ENCODE assay signal across 9 cellular contexts in the genomic region with DNA sequence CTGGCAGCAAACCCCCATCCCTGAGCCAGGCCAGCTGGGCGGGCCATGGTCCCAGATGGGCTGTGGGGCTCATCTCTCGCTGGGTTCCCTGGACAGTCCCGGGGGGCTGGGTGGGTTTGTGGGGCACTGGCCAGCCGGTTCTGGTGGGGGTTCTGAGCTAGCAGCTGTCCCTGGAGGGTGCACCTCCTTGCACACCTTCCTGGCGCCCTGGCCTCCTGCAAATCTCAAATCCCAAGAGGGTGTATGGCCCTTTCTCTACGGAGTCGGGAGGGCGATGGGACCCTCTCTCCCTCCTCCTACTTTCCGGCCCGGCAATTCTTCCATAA. TPM values are rescaled to one million over a fixed set of nuclear protein-coding genes. Genes with fewer than 3 reads are reported as not detected.
DNase-seq lines count a peak whose midpoint lies in the region; ATAC-seq and TF ChIP-seq lines count a peak whose summit lies in the region.
"Had no signal": no experiment of that assay in that cellular context is flagged by ENCODE, and none has a peak within 500 bp of the region (broad histone marks: within the 10 kb centered on the region; RNA-seq: fewer than 3 reads in every experiment).

No MANE protein-coding gene starts in this region.

- H3K36me3 ChIP-seq in CD4-positive, CD25-positive, alpha-beta regulatory T cell (ENCODE audit: control insufficient read depth, insufficient read depth, low read length) = no peaks in the 10 kb centered on the region
- 0 out of 2 replicates have a peak, but pooled peaks cover 5% of the 10 kb centered on the region for H3K36me3 ChIP-seq in PC-9 (ENCODE audit: low read depth)
- peaks cover 2% of the 10 kb centered on the region for H3K36me3 ChIP-seq in fibroblast of lung (ENCODE audit: control insufficient read depth, insufficient read depth, low read length)
- no peaks in the 10 kb centered on the region for H3K36me3 ChIP-seq in osteoblast (ENCODE audit: insufficient read depth, low read length)

- H2AFZ ChIP-seq in PC-9 (no peak overlapping the region), fibroblast of lung (ENCODE audit: low read length) (no peak overlapping the region), osteoblast (ENCODE audit: low read length) (no peak overlapping the region)

- no TSS peak for BruUV-seq in PC-9 (replicated peaks; lab: Mats Ljungman, UMichigan)

- H3K4me3 Mint-ChIP-seq in CD4-positive, CD25-positive, alpha-beta regulatory T cell = peak overlapping the region in 3 of 4 donors; percentile 15 to 69 (median 16)

- no peaks in the 10 kb centered on the region for H3K36me3 Mint-ChIP-seq in CD4-positive, CD25-positive, alpha-beta regulatory T cell

- H3K79me2 ChIP-seq in PC-9 (ENCODE audit: low read depth) (peaks cover 39% of the 10 kb centered on the region), fibroblast of lung (ENCODE audit: control insufficient read depth, insufficient read depth, low read length) (peaks cover 5% of the 10 kb centered on the region), osteoblast (ENCODE audit: insufficient read depth, low read length) (no peaks in the 10 kb centered on the region)

- peak overlapping the region; percentile 99 for H3K4me2 ChIP-seq in PC-9
- H3K4me2 ChIP-seq in fibroblast of lung (ENCODE audit: extremely low read depth, insufficient read depth, low read length) = peak overlapping the region; percentile 64
- peak overlapping the region; percentile 75 for H3K4me2 ChIP-seq in osteoblast (ENCODE audit: insufficient read depth, low read length)

- POLR2A ChIA-PET in PC-9 (lab: Charles Lee; ENCODE audit: unreplicated experiment) = interaction anchor here (0.7 to 2.1 kb wide), 3 partner anchors 10 to 18 kb away, joined by 6 to 10 read pairs (median 9); no protein-coding TSS in a partner anchor

- H3K27ac ChIP-seq in CD4-positive, CD25-positive, alpha-beta regulatory T cell (ENCODE audit: insufficient read depth, low read length, poor library complexity, severe bottlenecking) = peak overlapping the region; percentile 5
- H3K27ac ChIP-seq in PC-9 (no peak overlapping the region), fibroblast of lung (ENCODE audit: insufficient read depth, low read length) (no peak overlapping the region), osteoblast (ENCODE audit: low read depth, low read length) (no peak overlapping the region)

- H3K4me1 ChIP-seq in CD4-positive, CD25-positive, alpha-beta regulatory T cell (ENCODE audit: control insufficient read depth, insufficient read depth, low read length, poor library complexity, severe bottlenecking) = peaks cover 25% of the 10 kb centered on the region
- H3K4me1 ChIP-seq in PC-9 (replicated peaks; ENCODE audit: insufficient read depth) = peaks cover 53% of the 10 kb centered on the region
- peaks cover 36% of the 10 kb centered on the region for H3K4me1 ChIP-seq in fibroblast of lung (ENCODE audit: control insufficient read depth, extremely low read depth, insufficient read depth, low read length)
- H3K4me1 ChIP-seq in osteoblast (ENCODE audit: insufficient read depth, low read length) = peaks cover 33% of the 10 kb centered on the region

- no peak overlapping the region for H3K4me3 ChIP-seq in CD4-positive, CD25-positive, alpha-beta regulatory T cell (ENCODE audit: low read depth, low read length)
- H3K4me3 ChIP-seq in PC-9 (peak overlapping the region; percentile 58), fibroblast of lung (replicated peaks in 1 of 4; ENCODE audit: control extremely low read depth in 1 of 4, insufficient read depth in 1 of 4, low read depth in 3 of 4, low read length in 4 of 4) (peak overlapping the region in 1 of 4 experiments; percentile 50), osteoblast (ENCODE audit: insufficient read depth, low read length) (peak overlapping the region; percentile 51)

- H3K9me2 ChIP-seq in PC-9 (ENCODE audit: insufficient read depth) = no peaks in the 10 kb centered on the region

- no peaks in the 10 kb centered on the region for H3K9me3 ChIP-seq in CD4-positive, CD25-positive, alpha-beta regulatory T cell (ENCODE audit: control insufficient read depth in 2 of 2, low read length in 2 of 2)
- H3K9me3 ChIP-seq in PC-9 (ENCODE audit: insufficient read depth, low read depth) = no peaks in the 10 kb centered on the region
- no peaks in the 10 kb centered on the region for H3K9me3 ChIP-seq in fibroblast of lung (ENCODE audit: control insufficient read depth, insufficient read depth, low read depth, low read length)
- H3K9me3 ChIP-seq in osteoblast (ENCODE audit: low read depth, low read length) = no peaks in the 10 kb centered on the region

- intact Hi-C loops in PC-9 (cut with micrococcal nuclease; ENCODE audit: unreplicated experiment) = loop anchor here (5.0 kb wide), 1 partner anchor 424 kb away; no protein-coding TSS in a partner anchor

- TF ChIP-seq CTCF in PC-9 (conservative IDR thresholded peaks at IDR 0.05) = no peak
- TF ChIP-seq CTCF in fibroblast of lung (conservative IDR thresholded peaks at IDR 0.05 in 1 of 2, IDR thresholded peaks at IDR 0.05 in 1 of 2; ENCODE audit: low read depth in 1 of 2, low read length in 2 of 2) = no peak
- no peak for TF ChIP-seq CTCF in osteoblast (IDR thresholded peaks at IDR 0.05; ENCODE audit: extremely low read depth, low read depth, low read length)

- no peaks in the 10 kb centered on the region for H3K9me3 Mint-ChIP-seq in CD4-positive, CD25-positive, alpha-beta regulatory T cell

- H3K9ac ChIP-seq in fibroblast of lung (ENCODE audit: insufficient read depth, low read length) = no peak overlapping the region

- H3F3A ChIP-seq in PC-9 (ENCODE audit: insufficient read depth, low read depth) = peaks cover 42% of the 10 kb centered on the region

- CTCF ChIA-PET in PC-9 (lab: Charles Lee) = interaction anchor here (0.6 to 1.0 kb wide), 4 partner anchors 14 to 423 kb away, joined by 4 to 11 read pairs (median 5); partner anchors contain the start of gene RPS21

- DNase-seq in CD4-positive, CD25-positive, alpha-beta regulatory T cell = no peak
- DNase-seq in PC-9 (no peak), fibroblast of lung (ENCODE audit: low read depth in 2 of 2) (no peak), osteoblast (ENCODE audit: insufficient read length, low spot score, missing footprints) (no peak), NCI-H345 treated with DMSO at 0.1 percent for 48 hours (lab: John Stamatoyannopoulos, UW; ENCODE audit: unreplicated experiment) (no peak), GM19238 (ENCODE audit: insufficient read length, low spot score) (no peak), T-helper 1 cell (no peak), NCI-H187 (lab: John Stamatoyannopoulos, UW) (no peak)
- DNase-seq: DND-41 had no signal

- ATAC-seq in CD4-positive, CD25-positive, alpha-beta regulatory T cell (ENCODE audit: low read depth in 2 of 2) = no peak

- H3K4me1 Mint-ChIP-seq in CD4-positive, CD25-positive, alpha-beta regulatory T cell = peaks cover 0 to 7% (median 0%) of the 10 kb centered on the region in 4 donors

- peaks cover 35% of the 10 kb centered on the region for H3K27me3 Mint-ChIP-seq in CD4-positive, CD25-positive, alpha-beta regulatory T cell

- peaks cover 11% of the 10 kb centered on the region; the same call in 1 of the 2 replicates for H4K20me1 ChIP-seq in PC-9 (ENCODE audit: insufficient read depth)
- H4K20me1 ChIP-seq in fibroblast of lung (ENCODE audit: control insufficient read depth, extremely low read depth, insufficient read depth, low read length) = no peaks in the 10 kb centered on the region
- peaks cover 2% of the 10 kb centered on the region for H4K20me1 ChIP-seq in osteoblast (ENCODE audit: insufficient read depth, low read length)

- no peaks in the 10 kb centered on the region for H3K27me3 ChIP-seq in CD4-positive, CD25-positive, alpha-beta regulatory T cell (ENCODE audit: control insufficient read depth, insufficient read depth, low read length)
- H3K27me3 ChIP-seq in PC-9 (ENCODE audit: insufficient read depth, low read depth) (no peaks in the 10 kb centered on the region), fibroblast of lung (ENCODE audit: control insufficient read depth, insufficient read depth, low read length) (no peaks in the 10 kb centered on the region), osteoblast (ENCODE audit: insufficient read depth, low read length) (peaks cover 25% of the 10 kb centered on the region)

- no peak overlapping the region for H3K27ac Mint-ChIP-seq in CD4-positive, CD25-positive, alpha-beta regulatory T cell

RNA-seq across cellular contexts. Expression of gene LAMA5, which starts 1.2 kb away (rescaled TPM):
- 0.91 TPM for total RNA-seq in CD4-positive, CD25-positive, alpha-beta regulatory T cell
- polyA plus RNA-seq in CD4-positive, CD25-positive, alpha-beta regulatory T cell = under 1 TPM in 1 of 4 donors, not detected in 3; 0.30 TPM
- total RNA-seq in PC-9 (2021) (700 and 744 TPM in 2 replicates), fibroblast of lung (47.0 and 81.6 TPM in 2 replicates), osteoblast (0.88 and 2.2 TPM in 2 replicates)
- 1.5 and 4.3 TPM in 2 replicates for polyA plus RNA-seq in fibroblast of lung
- polyA plus RNA-seq in fibroblast of lung (2012) = 22.0 and 58.2 TPM in 2 replicates
- polyA minus RNA-seq in fibroblast of lung (ENCODE audit: low replicate concordance) = 6.9 and 17.3 TPM in 2 replicates

RNA-seq across cellular contexts. Expression of gene RPS21, which starts 18.6 kb away (rescaled TPM):
- 1,991 TPM for total RNA-seq in CD4-positive, CD25-positive, alpha-beta regulatory T cell
- 1,000 to 10,000 TPM; 1,945 to 3,094 (median 2,628) TPM for polyA plus RNA-seq in CD4-positive, CD25-positive, alpha-beta regulatory T cell
- total RNA-seq in PC-9 (2021) (2,188 and 2,275 TPM in 2 replicates), fibroblast of lung (718 and 867 TPM in 2 replicates), osteoblast (460 and 508 TPM in 2 replicates)
- 2,081 and 2,825 TPM in 2 replicates for polyA plus RNA-seq in fibroblast of lung
- polyA plus RNA-seq in fibroblast of lung (2012) = 3,514 and 3,924 TPM in 2 replicates
- polyA minus RNA-seq in fibroblast of lung (ENCODE audit: low replicate concordance) = 272 and 495 TPM in 2 replicates

RNA-seq across cellular contexts. Expression of gene CABLES2, which starts 38.8 kb away (rescaled TPM):
- total RNA-seq in CD4-positive, CD25-positive, alpha-beta regulatory T cell = 7.0 TPM
- polyA plus RNA-seq in CD4-positive, CD25-positive, alpha-beta regulatory T cell = 1 to 10 TPM in 2 of 4 donors, under 1 TPM in 2; 0.49 to 1.7 (median 1.1) TPM
- total RNA-seq in PC-9 (2021) (11.2 and 14.1 TPM in 2 replicates), fibroblast of lung (0.51 and 0.66 TPM in 2 replicates), osteoblast (1.8 TPM in 2 replicates)
- polyA plus RNA-seq in fibroblast of lung = 2.9 and 4.4 TPM in 2 replicates
- polyA plus RNA-seq in fibroblast of lung (2012) = 3.4 and 5.3 TPM in 2 replicates
- 7.4 and 8.2 TPM in 2 replicates for polyA minus RNA-seq in fibroblast of lung (ENCODE audit: low replicate concordance)

RNA-seq across cellular contexts. Expression of gene RBBP8NL, which starts 59.1 kb away (rescaled TPM):
- not detected for total RNA-seq in CD4-positive, CD25-positive, alpha-beta regulatory T cell
- not detected for polyA plus RNA-seq in CD4-positive, CD25-positive, alpha-beta regulatory T cell
- total RNA-seq in PC-9 (2021) (8.7 and 14.0 TPM in 2 replicates), fibroblast of lung (not detected in 2 replicates), osteoblast (not detected in 2 replicates)
- polyA plus RNA-seq in fibroblast of lung = not detected in 2 replicates
- polyA plus RNA-seq in fibroblast of lung (2012) = not detected in 2 replicates
- not detected in 2 replicates for polyA minus RNA-seq in fibroblast of lung (ENCODE audit: low replicate concordance)

Comparison
In these comparisons a context has a peak if more than half of its experiments do, and no peak if none do; other contexts are left out.
1. RNA of gene LAMA5, which starts 1.2 kb away (total RNA-seq): 700 to 744 TPM in PC-9 and 47.0 to 81.6 TPM in fibroblast of lung; 0.88 to 2.2 TPM in osteoblast and 0.91 TPM in CD4-positive, CD25-positive, alpha-beta regulatory T cell (single experiment); every median in the first group is over 10 times any median in the second.
2. Peak in every context shown above with its lines, with median percentiles within 50 percentile points of each other: H3K4me2 ChIP-seq.